ENCODE assay signal across 1 cellular context in genomic region chr9:15136646-15137045, GRCh38.
TF ChIP-seq lines count a peak whose summit lies in the region.

No MANE protein-coding gene starts in this region.

TF ChIP-seq in K562, 482 proteins besides CTCF, POLR2A, EP300 and RAD21 (continued from another document):
- TF ChIP-seq USF2 (CRISPR knock-in tag; IDR thresholded peaks at IDR 0.05) (peak; percentile 28; the same call in 1 of the 2 replicates), SIN3A (IDR thresholded peaks at IDR 0.05; ENCODE audit: borderline replicate concordance in 2 of 2, control insufficient read depth in 1 of 2, low read depth in 2 of 2, low read length in 2 of 2) (no peak), RAD51 (IDR thresholded peaks at IDR 0.05; ENCODE audit: borderline replicate concordance, low read depth) (peak; percentile 50; the same call in 1 of the 2 replicates), PHB (CRISPR knock-in tag; IDR thresholded peaks at IDR 0.05) (no peak), ZNF316 (IDR thresholded peaks at IDR 0.05) (peak; percentile 79), TSC22D4 (tag; IDR thresholded peaks at IDR 0.05) (no peak), ATF3 (IDR thresholded peaks at IDR 0.05) (no peak), ATF3 (CRISPR knock-in tag; conservative IDR thresholded peaks at IDR 0.05) (no peak), ZNF695 (CRISPR knock-in tag; IDR thresholded peaks at IDR 0.05) (no peak), LCOR (CRISPR knock-in tag; IDR thresholded peaks at IDR 0.05) (no peak), HDAC1 (IDR thresholded peaks at IDR 0.05) (no peak), ELK3 (CRISPR knock-in tag; IDR thresholded peaks at IDR 0.05) (no peak), NFE2 (IDR thresholded peaks at IDR 0.05; ENCODE audit: low read depth) (peak; percentile 58), HDAC8 (tag; IDR thresholded peaks at IDR 0.05) (no peak)
